Comparison of ENCODE assay signal across 9 cellular contexts in genomic region chr5:176812269-176813259, GRCh38. TPM values are rescaled to one million over a fixed set of nuclear protein-coding genes. Genes with fewer than 3 reads are reported as not detected.
DNase-seq lines count a peak whose midpoint lies in the region; ATAC-seq and TF ChIP-seq lines count a peak whose summit lies in the region.
"Had no signal": no experiment of that assay in that cellular context is flagged by ENCODE, and none has a peak within 500 bp of the region (broad histone marks: within the 10 kb centered on the region; RNA-seq: fewer than 3 reads in every experiment).

No MANE protein-coding gene starts in this region.

- H3K79me2 ChIP-seq in SK-N-SH (ENCODE audit: insufficient read depth): no peaks in the 10 kb centered on the region
- H3K79me2 ChIP-seq in hepatocyte: no peaks in the 10 kb centered on the region

- H3K9me3 ChIP-seq in SK-N-SH (no peaks in the 10 kb centered on the region), hepatocyte (ENCODE audit: low read depth) (no peaks in the 10 kb centered on the region), esophagus muscularis mucosa (no peaks in the 10 kb centered on the region)
- H3K9me3 ChIP-seq: adrenal gland had no signal

- H3K4me1 Mint-ChIP-seq in activated T-cell treated with anti-CD3 and anti-CD28 coated beads, Interleukin-2, amount 50 U/mL, for 24 hours (ENCODE audit: low read depth): peaks cover 16% of the 10 kb centered on the region

- ATAC-seq in GM18907 (IDR thresholded peaks at IDR 0.05; ENCODE audit: unreplicated experiment): no peak

- H3K36me3 ChIP-seq in SK-N-SH (replicated peaks in 1 of 2; ENCODE audit: control insufficient read depth in 1 of 2, insufficient read depth in 2 of 2, low read length in 1 of 2): no peaks in the 10 kb centered on the region
- H3K36me3 ChIP-seq in hepatocyte (replicated peaks; ENCODE audit: insufficient read depth, low read depth): no peaks in the 10 kb centered on the region
- no peaks in the 10 kb centered on the region for H3K36me3 ChIP-seq in esophagus muscularis mucosa
- H3K36me3 ChIP-seq: adrenal gland had no signal

- H3F3A ChIP-seq in SK-N-SH (replicated peaks; ENCODE audit: insufficient read depth): no peaks in the 10 kb centered on the region

- no peak overlapping the region for H3K4me3 Mint-ChIP-seq in activated T-cell treated with anti-CD3 and anti-CD28 coated beads, Interleukin-2, amount 50 U/mL, for 24 hours

- peak; percentile 59 for TF ChIP-seq CTCF in AG09309 (IDR thresholded peaks at IDR 0.05; ENCODE audit: control insufficient read depth, insufficient read depth, low read depth, low read length, missing control alignments)
- peak; percentile 44 for TF ChIP-seq CTCF in GM12873 (IDR thresholded peaks at IDR 0.05; ENCODE audit: insufficient read depth, low read depth, low read length, missing control alignments)
- peak; percentile 59 for TF ChIP-seq CTCF in SK-N-SH (IDR thresholded peaks at IDR 0.05)
- TF ChIP-seq CTCF in hepatocyte (IDR thresholded peaks at IDR 0.05; ENCODE audit: poor library complexity): peak; percentile 56
- TF ChIP-seq CTCF in esophagus muscularis mucosa (IDR thresholded peaks at IDR 0.05): peak in 1 of 3 experiments; percentile 29

- no peak overlapping the region for H3K27ac Mint-ChIP-seq in activated T-cell treated with anti-CD3 and anti-CD28 coated beads, Interleukin-2, amount 50 U/mL, for 24 hours

- no peak overlapping the region for H3K4me2 ChIP-seq in SK-N-SH
- H3K4me2 ChIP-seq in hepatocyte: no peak overlapping the region

- H3K9me3 Mint-ChIP-seq in activated T-cell treated with anti-CD3 and anti-CD28 coated beads, Interleukin-2, amount 50 U/mL, for 24 hours: no peaks in the 10 kb centered on the region

- H3K4me1 ChIP-seq in SK-N-SH (ENCODE audit: control insufficient read depth in 1 of 2, insufficient read depth in 2 of 2, low read depth in 1 of 2, low read length in 1 of 2) (peaks cover 0 to 48% of the 10 kb centered on the region in 2 experiments; a peak in 1 of 4 replicates), hepatocyte (ENCODE audit: insufficient read depth) (peaks cover 11% of the 10 kb centered on the region), esophagus muscularis mucosa (peaks cover 16 to 37% (median 27%) of the 10 kb centered on the region in 4 donors)

- H3K27me3 ChIP-seq in SK-N-SH (ENCODE audit: insufficient read depth): peaks cover 27% of the 10 kb centered on the region
- peaks cover 75% of the 10 kb centered on the region for H3K27me3 ChIP-seq in hepatocyte
- peaks cover 0 to 98% (median 50%) of the 10 kb centered on the region in 4 donors for H3K27me3 ChIP-seq in esophagus muscularis mucosa

- TF ChIP-seq RAD21 in SK-N-SH (IDR thresholded peaks at IDR 0.05; ENCODE audit: low read length): peak; percentile 87

- CTCF ChIA-PET in SK-N-SH (lab: Yijun Ruan, JAX): interaction anchor here (0.6 to 16.4 kb wide), 66 partner anchors 8 to 302 kb away, joined by 3 to 167 read pairs (median 3); no protein-coding TSS in a partner anchor

- peak in 1 of 2 experiments; percentile 27; a peak in 1 of 4 replicates for TF ChIP-seq EP300 in SK-N-SH (IDR thresholded peaks at IDR 0.05; ENCODE audit: borderline replicate concordance in 1 of 2, low read depth in 1 of 2, low read length in 1 of 2)
- no peak for TF ChIP-seq EP300 in esophagus muscularis mucosa (IDR thresholded peaks at IDR 0.05)

- H2AFZ ChIP-seq in SK-N-SH (ENCODE audit: low read depth) (no peak overlapping the region), hepatocyte (no peak overlapping the region)

- peaks cover 79% of the 10 kb centered on the region for H3K27me3 Mint-ChIP-seq in activated T-cell treated with anti-CD3 and anti-CD28 coated beads, Interleukin-2, amount 50 U/mL, for 24 hours

- POLR2A ChIA-PET in SK-N-SH (lab: Yijun Ruan, JAX): interaction anchor here (1.0 to 1.7 kb wide), 3 partner anchors 33 to 193 kb away, joined by 3 to 4 read pairs (median 3); no protein-coding TSS in a partner anchor

- no peaks in the 10 kb centered on the region for H3K36me3 Mint-ChIP-seq in activated T-cell treated with anti-CD3 and anti-CD28 coated beads, Interleukin-2, amount 50 U/mL, for 24 hours (ENCODE audit: low read depth)

- H3K4me3 ChIP-seq in AG09309 (ENCODE audit: control insufficient read depth, low read depth, low read length) (no peak overlapping the region), SK-N-SH (ENCODE audit: low read depth in 2 of 2, low read length in 1 of 2) (peak overlapping the region in 1 of 2 experiments; percentile 11; a peak in 1 of 4 replicates), hepatocyte (no peak overlapping the region), esophagus muscularis mucosa (no peak overlapping the region)
- H3K4me3 ChIP-seq: adrenal gland had no signal

- no peaks in the 10 kb centered on the region for H3K9me2 ChIP-seq in SK-N-SH
- no peaks in the 10 kb centered on the region for H3K9me2 ChIP-seq in hepatocyte (replicated peaks; ENCODE audit: insufficient read depth)

- TF ChIP-seq POLR2A in esophagus muscularis mucosa (IDR thresholded peaks at IDR 0.05; ENCODE audit: low read depth): no peak

- H3K9ac ChIP-seq in SK-N-SH: no peak overlapping the region

- DNase-seq in AG09309 (ENCODE audit: low read depth) (no peak), SK-N-SH (peak; percentile 91), hepatocyte (ENCODE audit: low spot score) (peak; percentile 68), esophagus muscularis mucosa (ENCODE audit: extremely low spot score) (no peak), NCI-H187 (lab: John Stamatoyannopoulos, UW) (no peak)
- DNase-seq in activated T-cell treated with anti-CD3 and anti-CD28 coated beads, Interleukin-2, amount 50 U/mL, for 24 hours: no peak

- intact Hi-C loops in esophagus muscularis mucosa (cut with DNase I): no loop called here

- 67% methylated on average over 20 of the region's 37 CpGs for WGBS in SK-N-SH (ENCODE audit: low lambda C conversion rate)
- 54% methylated on average over 27 of the region's 37 CpGs for WGBS in hepatocyte (ENCODE audit: low lambda C conversion rate, missing lambda C conversion rate)
- 26% methylated on average over 27 of the region's 37 CpGs for WGBS in esophagus muscularis mucosa

- H3K27ac ChIP-seq in SK-N-SH (ENCODE audit: low read depth in 2 of 2, low read length in 1 of 2) (peak overlapping the region in 1 of 2 experiments; percentile 51; a peak in 1 of 4 replicates), hepatocyte (no peak overlapping the region), esophagus muscularis mucosa (replicated peaks in 1 of 4) (no peak overlapping the region)

- H4K20me1 ChIP-seq in SK-N-SH (ENCODE audit: insufficient read depth): no peaks in the 10 kb centered on the region
- H4K20me1 ChIP-seq in hepatocyte (ENCODE audit: insufficient read depth, poor library complexity, severe bottlenecking): no peaks in the 10 kb centered on the region

TF ChIP-seq in SK-N-SH, 30 proteins besides CTCF, POLR2A, EP300 and RAD21 (continues in another document):
- TF ChIP-seq MXI1 (IDR thresholded peaks at IDR 0.05; ENCODE audit: low read depth, low read length) (peak; percentile 62), CHD2 (IDR thresholded peaks at IDR 0.05; ENCODE audit: low read length, partially characterized antibody) (peak; percentile 15), FOSL2 (IDR thresholded peaks at IDR 0.05; ENCODE audit: borderline replicate concordance, low read depth) (no peak), ZBTB33 (IDR thresholded peaks at IDR 0.05; ENCODE audit: borderline replicate concordance, low read depth) (no peak), TAF1 (IDR thresholded peaks at IDR 0.05; ENCODE audit: borderline replicate concordance, low read depth, low read length) (no peak), RFX5 (IDR thresholded peaks at IDR 0.05; ENCODE audit: low read length) (no peak), USF2 (IDR thresholded peaks at IDR 0.05; ENCODE audit: borderline replicate concordance, low read depth, low read length) (no peak), TEAD4 (IDR thresholded peaks at IDR 0.05; ENCODE audit: borderline replicate concordance, insufficient read depth) (no peak), PBX3 (IDR thresholded peaks at IDR 0.05) (no peak), MEF2A (IDR thresholded peaks at IDR 0.05; ENCODE audit: borderline replicate concordance, low read depth) (no peak), POLR2AphosphoS5 (IDR thresholded peaks at IDR 0.05; ENCODE audit: low read depth, low read length) (no peak)

RNA-seq across cellular contexts. Expression of gene UNC5A, which starts 2.2 kb away (rescaled TPM):
- 0.46 and 0.55 TPM in 2 replicates for polyA plus RNA-seq in SK-N-SH (2012; rRNA removed)
- polyA plus RNA-seq in SK-N-SH (2012; cell fraction: cytosol; rRNA removed): 0.27 and 0.98 TPM in 2 replicates
- polyA plus RNA-seq in SK-N-SH (2012; cell fraction: nucleus; rRNA removed): 0.74 and 1.4 TPM in 2 replicates
- 0.10 and 0.12 TPM in 2 replicates for total RNA-seq in hepatocyte
- polyA plus RNA-seq in hepatocyte: 0.39 and 1.1 TPM in 2 replicates
- total RNA-seq in esophagus muscularis mucosa: not detected

Comparison
In these comparisons a context has a peak if more than half of its experiments do, and no peak if none do; other contexts are left out.
1. DNase-seq: peak in SK-N-SH (single experiment) and hepatocyte (single experiment); none in AG09309 (single experiment), esophagus muscularis mucosa (single experiment), activated T-cell treated with anti-CD3 and anti-CD28 coated beads, Interleukin-2, amount 50 U/mL, for 24 hours (single experiment) and NCI-H187 (0 of 2).